ENCODE assay signal across 11 cellular contexts in genomic region chr11:297666-298405, GRCh38. TPM values are rescaled to one million over a fixed set of nuclear protein-coding genes. Genes with fewer than 3 reads are reported as not detected.
DNase-seq lines count a peak whose midpoint lies in the region; ATAC-seq, FAIRE-seq and TF ChIP-seq lines count a peak whose summit lies in the region.
"Had no signal": no experiment of that assay in that cellular context is flagged by ENCODE, and none has a peak within 500 bp of the region (broad histone marks: within the 10 kb centered on the region; RNA-seq: fewer than 3 reads in every experiment).

No MANE protein-coding gene starts in this region.

- no peaks in the 10 kb centered on the region for H3K79me2 ChIP-seq in HepG2 (ENCODE audit: insufficient read depth, low read length)

- CTCF ChIA-PET in HepG2 (lab: Yijun Ruan, JAX; ENCODE audit: low intra/inter-chr PET ratio, low total read pairs): no interaction called here

- no peaks in the 10 kb centered on the region for H3K36me3 ChIP-seq in HepG2 (replicated peaks in 1 of 2; ENCODE audit: control insufficient read depth in 1 of 2, insufficient read depth in 2 of 2, low read length in 2 of 2)
- no peaks in the 10 kb centered on the region for H3K36me3 ChIP-seq in aorta (ENCODE audit: control insufficient read depth in 1 of 2, insufficient read depth in 2 of 2, low read length in 1 of 2)

- peak; percentile 83 for ATAC-seq in activated T-helper 17 cell treated with anti-CD3 and anti-CD28 coated beads, Interleukin-2, amount 50 U/mL, for 72 hours (replicated peaks)
- ATAC-seq in HepG2 (peak; percentile 54), aorta (ENCODE audit: low FRiP score) (no peak), GM21528 (IDR thresholded peaks at IDR 0.05; ENCODE audit: low FRiP score, unreplicated experiment) (no peak)

- TF ChIP-seq EP300 in HepG2 (IDR thresholded peaks at IDR 0.05; ENCODE audit: low read depth in 2 of 2, low read length in 2 of 2) (no peak), HepG2 (CRISPR knock-in tag; IDR thresholded peaks at IDR 0.05; ENCODE audit: borderline replicate concordance) (no peak)

- BruUV-seq in HepG2 (replicated peaks; lab: Mats Ljungman, UMichigan): no TSS peak

- H3K4me2 ChIP-seq in HepG2 (ENCODE audit: low read depth, low read length): peak overlapping the region; percentile 67

- in situ Hi-C loops in HepG2 (cut with HindIII; ENCODE audit: extremely low pct_ligation_motif_present, low pct_unique_long_range_greater_than_20kb): no loop called here

- H3K4me1 ChIP-seq in HepG2 (ENCODE audit: insufficient read depth, low read length): peaks cover 35% of the 10 kb centered on the region
- no peaks in the 10 kb centered on the region for H3K4me1 ChIP-seq in aorta (ENCODE audit: control insufficient read depth in 1 of 2, insufficient read depth in 2 of 2, low read length in 2 of 2)

- POLR2A ChIA-PET in HepG2 (lab: Yijun Ruan, JAX): interaction anchor here (1.5 kb wide), 1 partner anchor 58 kb away, joined by 3 read pairs; no protein-coding TSS in a partner anchor

- peaks cover 11% of the 10 kb centered on the region for H3K4me1 Mint-ChIP-seq in activated T-helper 17 cell treated with anti-CD3 and anti-CD28 coated beads, Interleukin-2, amount 50 U/mL, for 72 hours

- no peak overlapping the region for H2AFZ ChIP-seq in HepG2 (ENCODE audit: low read length)

- H3K27ac Mint-ChIP-seq in activated T-helper 17 cell treated with anti-CD3 and anti-CD28 coated beads, Interleukin-2, amount 50 U/mL, for 72 hours: peak overlapping the region; percentile 73

- H3K9me3 Mint-ChIP-seq in activated T-helper 17 cell treated with anti-CD3 and anti-CD28 coated beads, Interleukin-2, amount 50 U/mL, for 72 hours: no peaks in the 10 kb centered on the region

- TF ChIP-seq POLR2A in HepG2 (IDR thresholded peaks at IDR 0.05; ENCODE audit: insufficient read depth in 1 of 2, low read depth in 2 of 2, low read length in 2 of 2): no peak

- no peaks in the 10 kb centered on the region for H3K9me3 ChIP-seq in HepG2 (ENCODE audit: low read length)
- no peaks in the 10 kb centered on the region for H3K9me3 ChIP-seq in aorta (ENCODE audit: control insufficient read depth, low read length)

- 3% methylated on average over 22 of the region's 26 CpGs for WGBS in HepG2 (ENCODE audit: low lambda C conversion rate)
- 44 to 46% methylated on average over 26 of the region's 26 CpGs for WGBS in aorta, 2 donors

- H4K20me1 ChIP-seq in HepG2 (ENCODE audit: insufficient read depth, low read length): no peaks in the 10 kb centered on the region

- intact Hi-C loops in HepG2 (cut with micrococcal nuclease; ENCODE audit: unreplicated experiment) (no loop called here), aorta (cut with DNase I) (no loop called here)

- FAIRE-seq in HepG2 (lab: Jason Lieb, UNC): no peak

- no peak overlapping the region for H3K27ac ChIP-seq in HepG2 (ENCODE audit: extremely low read length, insufficient read depth, low read length)
- H3K27ac ChIP-seq in aorta (ENCODE audit: low read depth in 1 of 2, low read length in 2 of 2): no peak overlapping the region
- H3K27ac ChIP-seq: C4-2B had no signal

- peaks cover 15% of the 10 kb centered on the region for H3K36me3 Mint-ChIP-seq in activated T-helper 17 cell treated with anti-CD3 and anti-CD28 coated beads, Interleukin-2, amount 50 U/mL, for 72 hours (ENCODE audit: low read depth)

- peak; percentile 23 for DNase-seq in stimulated activated naive CD4-positive, alpha-beta T cell treated with Interleukin-2 at 50 U/mL for 16 hours (lab: John Stamatoyannopoulos, UW)
- no peak for DNase-seq in stimulated activated naive CD4-positive, alpha-beta T cell (lab: John Stamatoyannopoulos, UW)
- DNase-seq in HepG2 (ENCODE audit: low spot score) (peak; percentile 24), aorta (peak; percentile 60 to 71), RKO (ENCODE audit: low spot score) (no peak), NCI-H2196 treated with DMSO at 0.1 percent for 48 hours (lab: John Stamatoyannopoulos, UW; ENCODE audit: unreplicated experiment) (no peak)
- DNase-seq: NCI-H748 treated with DMSO at 0.1 percent for 48 hours had no signal

- TF ChIP-seq CTCF in HepG2 (CRISPR knock-in tag; IDR thresholded peaks at IDR 0.05): peak; percentile 33

- TF ChIP-seq RAD21 in HepG2 (CRISPR knock-in tag; IDR thresholded peaks at IDR 0.05): no peak

- H3K27me3 Mint-ChIP-seq in activated T-helper 17 cell treated with anti-CD3 and anti-CD28 coated beads, Interleukin-2, amount 50 U/mL, for 72 hours: peaks cover 4% of the 10 kb centered on the region

- no peak overlapping the region for H3K9ac ChIP-seq in HepG2 (ENCODE audit: insufficient read depth, low read depth, low read length)

- peak overlapping the region; percentile 51 for H3K4me3 Mint-ChIP-seq in activated T-helper 17 cell treated with anti-CD3 and anti-CD28 coated beads, Interleukin-2, amount 50 U/mL, for 72 hours

- H3K27me3 ChIP-seq in HepG2 (ENCODE audit: control insufficient read depth in 1 of 2, insufficient read depth in 2 of 2, low read length in 2 of 2): peaks cover 11 to 20% of the 10 kb centered on the region in 2 experiments
- H3K27me3 ChIP-seq in aorta (ENCODE audit: control insufficient read depth in 1 of 2, insufficient read depth in 2 of 2, low read length in 1 of 2): no peaks in the 10 kb centered on the region

- H3K4me3 ChIP-seq in HepG2 (replicated peaks in 1 of 3; ENCODE audit: insufficient read depth in 1 of 3, low read depth in 2 of 3, low read length in 3 of 3) (peak overlapping the region in 1 of 3 experiments; percentile 52; a peak in 1 of 6 replicates), aorta (ENCODE audit: low read length in 2 of 2) (no peak overlapping the region)

RNA-seq across cellular contexts. Expression of gene IFITM5, which starts 1.5 kb away (rescaled TPM):
- total RNA-seq in activated T-helper 17 cell treated with anti-CD3 and anti-CD28 coated beads, Interleukin-2, amount 50 U/mL, for 72 hours: not detected
- total RNA-seq in HepG2 (2016; rRNA removed; fragmentation: Illumina TruSeq; extraction: Trizol) (not detected in 2 replicates), aorta (not detected)
- total RNA-seq in HepG2 (2016; cell fraction: cytosol; rRNA removed; fragmentation: Illumina TruSeq; extraction: Trizol; ENCODE audit: low read depth): not detected in 2 replicates
- not detected in 2 replicates for total RNA-seq in HepG2 (2016; cell fraction: insoluble cytoplasmic fraction; rRNA removed; fragmentation: Illumina TruSeq; extraction: Trizol)
- not detected in 2 replicates for total RNA-seq in HepG2 (2016; cell fraction: membrane; rRNA removed; fragmentation: Illumina TruSeq; extraction: Trizol)
- total RNA-seq in HepG2 (2016; cell fraction: nucleus; rRNA removed; fragmentation: Illumina TruSeq; extraction: Trizol): not detected in 2 replicates
- polyA plus RNA-seq in HepG2 (2011; rRNA removed) (not detected in 2 replicates), aorta (not detected)
- not detected in 2 replicates for polyA plus RNA-seq in HepG2 (2011; cell fraction: cytosol; rRNA removed)
- not detected in 2 replicates for polyA plus RNA-seq in HepG2 (2011; cell fraction: nucleus; rRNA removed)
- polyA plus RNA-seq in HepG2 (2012): not detected in 2 replicates
- not detected in 2 replicates for polyA plus RNA-seq in HepG2 (2016; cell fraction: cytosol; fragmentation: Illumina TruSeq; extraction: Trizol; ENCODE audit: low read depth)
- not detected in 2 replicates for polyA plus RNA-seq in HepG2 (2016; cell fraction: insoluble cytoplasmic fraction; fragmentation: Illumina TruSeq; extraction: Trizol; ENCODE audit: low read depth)
- polyA plus RNA-seq in HepG2 (2016; cell fraction: membrane; fragmentation: Illumina TruSeq; extraction: Trizol; ENCODE audit: low read depth): not detected in 2 replicates
- polyA plus RNA-seq in HepG2 (2016; cell fraction: nucleus; fragmentation: Illumina TruSeq; extraction: Trizol; ENCODE audit: insufficient read depth, low read depth): not detected in 2 replicates
- not detected in 2 replicates for polyA minus RNA-seq in HepG2 (2011; rRNA and poly(A)+ RNA removed; ENCODE audit: low replicate concordance)
- polyA minus RNA-seq in HepG2 (2011; cell fraction: cytosol; rRNA and poly(A)+ RNA removed): not detected in 2 replicates
- polyA minus RNA-seq in HepG2 (2011; cell fraction: nucleus; rRNA and poly(A)+ RNA removed): not detected in 2 replicates
- total RNA-seq: kidney epithelial cell had no signal

RNA-seq across cellular contexts. Expression of gene PGGHG, which starts 8.9 kb away (rescaled TPM):
- 100 to 1,000 TPM in 1 of 2 donors, 10 to 100 TPM in 1; 31.7 to 196 TPM for total RNA-seq in activated T-helper 17 cell treated with anti-CD3 and anti-CD28 coated beads, Interleukin-2, amount 50 U/mL, for 72 hours
- total RNA-seq in HepG2 (2016; rRNA removed; fragmentation: Illumina TruSeq; extraction: Trizol): 1.5 and 5.9 TPM in 2 replicates
- 0.51 and 0.79 TPM in 2 replicates for total RNA-seq in HepG2 (2016; cell fraction: cytosol; rRNA removed; fragmentation: Illumina TruSeq; extraction: Trizol; ENCODE audit: low read depth)
- 1.7 and 6.0 TPM in 2 replicates for total RNA-seq in HepG2 (2016; cell fraction: insoluble cytoplasmic fraction; rRNA removed; fragmentation: Illumina TruSeq; extraction: Trizol)
- 0.96 and 1.2 TPM in 2 replicates for total RNA-seq in HepG2 (2016; cell fraction: membrane; rRNA removed; fragmentation: Illumina TruSeq; extraction: Trizol)
- 6.6 and 7.9 TPM in 2 replicates for total RNA-seq in HepG2 (2016; cell fraction: nucleus; rRNA removed; fragmentation: Illumina TruSeq; extraction: Trizol)
- polyA plus RNA-seq in HepG2 (2011; rRNA removed): 14.8 and 17.4 TPM in 2 replicates
- 2.8 and 4.0 TPM in 2 replicates for polyA plus RNA-seq in HepG2 (2011; cell fraction: cytosol; rRNA removed)
- polyA plus RNA-seq in HepG2 (2011; cell fraction: nucleus; rRNA removed): 254 and 355 TPM in 2 replicates
- 11.4 and 16.7 TPM in 2 replicates for polyA plus RNA-seq in HepG2 (2012)
- polyA plus RNA-seq in HepG2 (2016; cell fraction: cytosol; fragmentation: Illumina TruSeq; extraction: Trizol; ENCODE audit: low read depth): 0.29 and 0.37 TPM in 2 replicates
- polyA plus RNA-seq in HepG2 (2016; cell fraction: insoluble cytoplasmic fraction; fragmentation: Illumina TruSeq; extraction: Trizol; ENCODE audit: low read depth): 1.6 and 2.4 TPM in 2 replicates
- 0.88 and 1.1 TPM in 2 replicates for polyA plus RNA-seq in HepG2 (2016; cell fraction: membrane; fragmentation: Illumina TruSeq; extraction: Trizol; ENCODE audit: low read depth)
- polyA plus RNA-seq in HepG2 (2016; cell fraction: nucleus; fragmentation: Illumina TruSeq; extraction: Trizol; ENCODE audit: insufficient read depth, low read depth): 30.4 and 30.9 TPM in 2 replicates
- polyA minus RNA-seq in HepG2 (2011; rRNA and poly(A)+ RNA removed; ENCODE audit: low replicate concordance): 2.9 and 7.7 TPM in 2 replicates
- 1.9 and 2.7 TPM in 2 replicates for polyA minus RNA-seq in HepG2 (2011; cell fraction: cytosol; rRNA and poly(A)+ RNA removed)
- polyA minus RNA-seq in HepG2 (2011; cell fraction: nucleus; rRNA and poly(A)+ RNA removed): 13.7 and 13.8 TPM in 2 replicates
- total RNA-seq in aorta: 10 to 100 TPM; 42.1 to 61.6 TPM
- 100 to 1,000 TPM in 1 of 2 donors, 10 to 100 TPM in 1; 23.9 to 197 TPM for polyA plus RNA-seq in aorta

RNA-seq across cellular contexts. Expression of gene IFITM2, which starts 9.8 kb away (rescaled TPM):
- total RNA-seq in activated T-helper 17 cell treated with anti-CD3 and anti-CD28 coated beads, Interleukin-2, amount 50 U/mL, for 72 hours: 100 to 1,000 TPM; 187 to 261 TPM
- total RNA-seq in HepG2 (2016; rRNA removed; fragmentation: Illumina TruSeq; extraction: Trizol) (10.4 and 13.8 TPM in 2 replicates), aorta (100 to 1,000 TPM; 695 to 841 TPM)
- 4.6 and 5.5 TPM in 2 replicates for total RNA-seq in HepG2 (2016; cell fraction: cytosol; rRNA removed; fragmentation: Illumina TruSeq; extraction: Trizol; ENCODE audit: low read depth)
- total RNA-seq in HepG2 (2016; cell fraction: insoluble cytoplasmic fraction; rRNA removed; fragmentation: Illumina TruSeq; extraction: Trizol): 11.6 and 12.1 TPM in 2 replicates
- total RNA-seq in HepG2 (2016; cell fraction: membrane; rRNA removed; fragmentation: Illumina TruSeq; extraction: Trizol): 5.2 and 7.6 TPM in 2 replicates
- total RNA-seq in HepG2 (2016; cell fraction: nucleus; rRNA removed; fragmentation: Illumina TruSeq; extraction: Trizol): 6.0 and 9.0 TPM in 2 replicates
- polyA plus RNA-seq in HepG2 (2011; rRNA removed) (267 and 289 TPM in 2 replicates), aorta (1,000 to 10,000 TPM in 1 of 2 donors, 100 to 1,000 TPM in 1; 424 to 1,109 TPM)
- polyA plus RNA-seq in HepG2 (2011; cell fraction: cytosol; rRNA removed): 371 and 454 TPM in 2 replicates
- polyA plus RNA-seq in HepG2 (2011; cell fraction: nucleus; rRNA removed): 88.0 and 115 TPM in 2 replicates
- polyA plus RNA-seq in HepG2 (2012): 111 and 258 TPM in 2 replicates
- 23.4 and 27.5 TPM in 2 replicates for polyA plus RNA-seq in HepG2 (2016; cell fraction: cytosol; fragmentation: Illumina TruSeq; extraction: Trizol; ENCODE audit: low read depth)
- polyA plus RNA-seq in HepG2 (2016; cell fraction: insoluble cytoplasmic fraction; fragmentation: Illumina TruSeq; extraction: Trizol; ENCODE audit: low read depth): 52.2 and 56.6 TPM in 2 replicates
- 26.5 and 30.4 TPM in 2 replicates for polyA plus RNA-seq in HepG2 (2016; cell fraction: membrane; fragmentation: Illumina TruSeq; extraction: Trizol; ENCODE audit: low read depth)
- polyA plus RNA-seq in HepG2 (2016; cell fraction: nucleus; fragmentation: Illumina TruSeq; extraction: Trizol; ENCODE audit: insufficient read depth, low read depth): 46.2 and 58.7 TPM in 2 replicates
- polyA minus RNA-seq in HepG2 (2011; rRNA and poly(A)+ RNA removed; ENCODE audit: low replicate concordance): 409 and 521 TPM in 2 replicates
- polyA minus RNA-seq in HepG2 (2011; cell fraction: cytosol; rRNA and poly(A)+ RNA removed): 52.0 and 52.6 TPM in 2 replicates
- 21.9 and 27.4 TPM in 2 replicates for polyA minus RNA-seq in HepG2 (2011; cell fraction: nucleus; rRNA and poly(A)+ RNA removed)

RNA-seq across cellular contexts. Expression of gene IFITM1, which starts 16.0 kb away (rescaled TPM):
- 10 to 100 TPM; 95.7 to 97.1 TPM for total RNA-seq in activated T-helper 17 cell treated with anti-CD3 and anti-CD28 coated beads, Interleukin-2, amount 50 U/mL, for 72 hours
- 0.38 TPM in 1 of 2 replicates, not detected in the other for total RNA-seq in HepG2 (2016; rRNA removed; fragmentation: Illumina TruSeq; extraction: Trizol)
- total RNA-seq in HepG2 (2016; cell fraction: cytosol; rRNA removed; fragmentation: Illumina TruSeq; extraction: Trizol; ENCODE audit: low read depth): not detected in 2 replicates
- total RNA-seq in HepG2 (2016; cell fraction: insoluble cytoplasmic fraction; rRNA removed; fragmentation: Illumina TruSeq; extraction: Trizol): 0.24 TPM in 1 of 2 replicates, not detected in the other
- 0.34 TPM in 1 of 2 replicates, not detected in the other for total RNA-seq in HepG2 (2016; cell fraction: membrane; rRNA removed; fragmentation: Illumina TruSeq; extraction: Trizol)
- not detected in 2 replicates for total RNA-seq in HepG2 (2016; cell fraction: nucleus; rRNA removed; fragmentation: Illumina TruSeq; extraction: Trizol)
- 11.1 and 18.7 TPM in 2 replicates for polyA plus RNA-seq in HepG2 (2011; rRNA removed)
- 15.6 and 17.2 TPM in 2 replicates for polyA plus RNA-seq in HepG2 (2011; cell fraction: cytosol; rRNA removed)
- 4.5 and 6.7 TPM in 2 replicates for polyA plus RNA-seq in HepG2 (2011; cell fraction: nucleus; rRNA removed)
- polyA plus RNA-seq in HepG2 (2012): 5.0 and 18.1 TPM in 2 replicates
- 0.40 and 0.62 TPM in 2 replicates for polyA plus RNA-seq in HepG2 (2016; cell fraction: cytosol; fragmentation: Illumina TruSeq; extraction: Trizol; ENCODE audit: low read depth)
- not detected in 2 replicates for polyA plus RNA-seq in HepG2 (2016; cell fraction: insoluble cytoplasmic fraction; fragmentation: Illumina TruSeq; extraction: Trizol; ENCODE audit: low read depth)
- 0.41 TPM in 1 of 2 replicates, not detected in the other for polyA plus RNA-seq in HepG2 (2016; cell fraction: membrane; fragmentation: Illumina TruSeq; extraction: Trizol; ENCODE audit: low read depth)
- polyA plus RNA-seq in HepG2 (2016; cell fraction: nucleus; fragmentation: Illumina TruSeq; extraction: Trizol; ENCODE audit: insufficient read depth, low read depth): 0.85 and 1.3 TPM in 2 replicates
- 15.4 and 536 TPM in 2 replicates for polyA minus RNA-seq in HepG2 (2011; rRNA and poly(A)+ RNA removed; ENCODE audit: low replicate concordance)
- 4.5 and 5.8 TPM in 2 replicates for polyA minus RNA-seq in HepG2 (2011; cell fraction: cytosol; rRNA and poly(A)+ RNA removed)
- 1.5 and 2.7 TPM in 2 replicates for polyA minus RNA-seq in HepG2 (2011; cell fraction: nucleus; rRNA and poly(A)+ RNA removed)
- total RNA-seq in aorta: 100 to 1,000 TPM; 278 to 311 TPM
- polyA plus RNA-seq in aorta: 10 to 100 TPM; 46.7 to 88.3 TPM

RNA-seq across cellular contexts. Expression of gene NLRP6, which starts 19.6 kb away (rescaled TPM):
- 1 to 10 TPM in 1 of 2 donors, under 1 TPM in 1; 0.43 to 2.2 TPM for total RNA-seq in activated T-helper 17 cell treated with anti-CD3 and anti-CD28 coated beads, Interleukin-2, amount 50 U/mL, for 72 hours
- not detected in 2 replicates for total RNA-seq in HepG2 (2016; rRNA removed; fragmentation: Illumina TruSeq; extraction: Trizol)
- not detected in 2 replicates for total RNA-seq in HepG2 (2016; cell fraction: cytosol; rRNA removed; fragmentation: Illumina TruSeq; extraction: Trizol; ENCODE audit: low read depth)
- total RNA-seq in HepG2 (2016; cell fraction: insoluble cytoplasmic fraction; rRNA removed; fragmentation: Illumina TruSeq; extraction: Trizol): not detected in 2 replicates
- not detected in 2 replicates for total RNA-seq in HepG2 (2016; cell fraction: membrane; rRNA removed; fragmentation: Illumina TruSeq; extraction: Trizol)
- not detected in 2 replicates for total RNA-seq in HepG2 (2016; cell fraction: nucleus; rRNA removed; fragmentation: Illumina TruSeq; extraction: Trizol)
- not detected in 2 replicates for polyA plus RNA-seq in HepG2 (2011; rRNA removed)
- not detected in 2 replicates for polyA plus RNA-seq in HepG2 (2011; cell fraction: cytosol; rRNA removed)
- polyA plus RNA-seq in HepG2 (2011; cell fraction: nucleus; rRNA removed): not detected in 2 replicates
- polyA plus RNA-seq in HepG2 (2012): not detected in 2 replicates
- not detected in 2 replicates for polyA plus RNA-seq in HepG2 (2016; cell fraction: cytosol; fragmentation: Illumina TruSeq; extraction: Trizol; ENCODE audit: low read depth)
- not detected in 2 replicates for polyA plus RNA-seq in HepG2 (2016; cell fraction: insoluble cytoplasmic fraction; fragmentation: Illumina TruSeq; extraction: Trizol; ENCODE audit: low read depth)
- not detected in 2 replicates for polyA plus RNA-seq in HepG2 (2016; cell fraction: membrane; fragmentation: Illumina TruSeq; extraction: Trizol; ENCODE audit: low read depth)
- polyA plus RNA-seq in HepG2 (2016; cell fraction: nucleus; fragmentation: Illumina TruSeq; extraction: Trizol; ENCODE audit: insufficient read depth, low read depth): not detected in 2 replicates
- polyA minus RNA-seq in HepG2 (2011; rRNA and poly(A)+ RNA removed; ENCODE audit: low replicate concordance): not detected in 2 replicates
- polyA minus RNA-seq in HepG2 (2011; cell fraction: cytosol; rRNA and poly(A)+ RNA removed): not detected in 2 replicates
- polyA minus RNA-seq in HepG2 (2011; cell fraction: nucleus; rRNA and poly(A)+ RNA removed): not detected in 2 replicates
- under 1 TPM; 0.66 to 0.88 TPM for total RNA-seq in aorta
- 1 to 10 TPM in 1 of 2 donors, not detected in 1; 6.1 TPM for polyA plus RNA-seq in aorta
- total RNA-seq: kidney epithelial cell had no signal

Comparison
In these comparisons a context has a peak if more than half of its experiments do, and no peak if none do; other contexts are left out.
1. DNase-seq: peak in stimulated activated naive CD4-positive, alpha-beta T cell treated with Interleukin-2 at 50 U/mL for 16 hours (single experiment), HepG2 (single experiment) and aorta (2 of 2); none in stimulated activated naive CD4-positive, alpha-beta T cell (0 of 6), RKO (single experiment) and NCI-H2196 treated with DMSO at 0.1 percent for 48 hours (single experiment).
2. ATAC-seq: peak in activated T-helper 17 cell treated with anti-CD3 and anti-CD28 coated beads, Interleukin-2, amount 50 U/mL, for 72 hours (single experiment) and HepG2 (single experiment); none in aorta (single experiment) and GM21528 (single experiment).
3. RNA of gene IFITM2, which starts 9.8 kb away (total RNA-seq): 695 to 841 TPM in aorta and 187 to 261 TPM in activated T-helper 17 cell treated with anti-CD3 and anti-CD28 coated beads, Interleukin-2, amount 50 U/mL, for 72 hours; 4.6 to 13.8 TPM in HepG2; every median in the first group is over 10 times any median in the second.